Comparison of ENCODE assay signal across 1 cellular context in genomic region chr2:218781691-218782528, GRCh38.
A peak's percentile ranks its signal among the peaks of the same experiment; 100 is the strongest.
TF ChIP-seq lines count a peak whose summit lies in the region.

Gene CYP27A1, plus strand, starts transcription at chr2:218782147. Its CDS starts 36 bp downstream, at chr2:218782183.

TF ChIP-seq in HepG2, 621 proteins besides CTCF, POLR2A, EP300 and RAD21 (continued from another document and continues in another):
- TF ChIP-seq USF2 (IDR thresholded peaks at IDR 0.05; ENCODE audit: low read depth, low read length) (no peak), USF2 (CRISPR knock-in tag; IDR thresholded peaks at IDR 0.05; ENCODE audit: borderline replicate concordance) (no peak; the same call in 1 of the 2 replicates), HMGXB4 (CRISPR knock-in tag; IDR thresholded peaks at IDR 0.05; ENCODE audit: borderline replicate concordance in 1 of 2, low read depth in 1 of 2) (peak; percentile 80 to 99; a peak in 3 of 4 replicates), ZBTB44 (CRISPR knock-in tag; IDR thresholded peaks at IDR 0.05) (no peak; the same call in 1 of the 2 replicates), SATB2 (CRISPR knock-in tag; IDR thresholded peaks at IDR 0.05) (peak; percentile 76), ARID5B (CRISPR knock-in tag; IDR thresholded peaks at IDR 0.05) (peak; percentile 73), CREB1 (IDR thresholded peaks at IDR 0.05) (no peak), CREB1 (CRISPR knock-in tag; IDR thresholded peaks at IDR 0.05) (no peak), ETV6 (CRISPR knock-in tag; conservative IDR thresholded peaks at IDR 0.05) (peak; percentile 92), HNRNPUL1 (IDR thresholded peaks at IDR 0.05; ENCODE audit: low read depth, low read length) (no peak), PRDM10 (CRISPR knock-in tag; IDR thresholded peaks at IDR 0.05; ENCODE audit: low read depth) (no peak; the same call in 1 of the 2 replicates), ETS1 (CRISPR knock-in tag; IDR thresholded peaks at IDR 0.05) (0 out of 2 replicates have a peak, but pooled peaks have one; percentile 81), ZNF564 (CRISPR knock-in tag; IDR thresholded peaks at IDR 0.05) (peak; percentile 95), ISX (CRISPR knock-in tag; conservative IDR thresholded peaks at IDR 0.05) (peak; percentile 43; the same call in 1 of the 2 replicates), NCOA5 (CRISPR knock-in tag; IDR thresholded peaks at IDR 0.05) (no peak), NR1H2 (CRISPR knock-in tag; IDR thresholded peaks at IDR 0.05; ENCODE audit: borderline replicate concordance, low read depth) (0 out of 2 replicates have a peak, but pooled peaks have one; percentile 2), TFDP2 (CRISPR knock-in tag; IDR thresholded peaks at IDR 0.05) (peak; percentile 91), FOSL2 (CRISPR knock-in tag; IDR thresholded peaks at IDR 0.05) (no peak), EHMT2 (IDR thresholded peaks at IDR 0.05; ENCODE audit: borderline replicate concordance, low read depth, low read length) (no peak), ZNF18 (CRISPR knock-in tag; IDR thresholded peaks at IDR 0.05; ENCODE audit: insufficient replicate concordance) (peak; percentile 88), HOMEZ (CRISPR knock-in tag; IDR thresholded peaks at IDR 0.05; ENCODE audit: low read depth) (no peak; the same call in 1 of the 2 replicates), EZH2 (conservative IDR thresholded peaks at IDR 0.05; ENCODE audit: low read depth, low read length) (no peak), PRMT3 (CRISPR knock-in tag; IDR thresholded peaks at IDR 0.05; ENCODE audit: borderline replicate concordance, low read depth) (peak; percentile 90; the same call in 1 of the 2 replicates), MIXL1 (CRISPR knock-in tag; IDR thresholded peaks at IDR 0.05) (0 out of 2 replicates have a peak, but pooled peaks have one; percentile 22), ZNF326 (CRISPR knock-in tag; IDR thresholded peaks at IDR 0.05; ENCODE audit: borderline replicate concordance) (no peak), CBX5 (CRISPR knock-in tag; IDR thresholded peaks at IDR 0.05; ENCODE audit: borderline replicate concordance) (no peak; the same call in 1 of the 2 replicates), ATM (IDR thresholded peaks at IDR 0.05; ENCODE audit: borderline replicate concordance) (no peak), SPEN (CRISPR knock-in tag; IDR thresholded peaks at IDR 0.05; ENCODE audit: low read depth) (no peak; the same call in none of the 2 replicates), SNAI1 (CRISPR knock-in tag; IDR thresholded peaks at IDR 0.05; ENCODE audit: borderline replicate concordance) (peak; percentile 31; the same call in 1 of the 2 replicates), PAXIP1 (CRISPR knock-in tag; conservative IDR thresholded peaks at IDR 0.05) (peak; percentile 83), ZNF589 (CRISPR knock-in tag; conservative IDR thresholded peaks at IDR 0.05) (peak; percentile 23; the same call in 1 of the 2 replicates)
